7 cellular contexts compared by ENCODE assay signal in genomic region chrX:150692296-150692695, GRCh38. TPM values are rescaled to one million over a fixed set of nuclear protein-coding genes. Genes with fewer than 3 reads are reported as not detected.
DNase-seq lines count a peak whose midpoint lies in the region; ATAC-seq and TF ChIP-seq lines count a peak whose summit lies in the region.

No MANE protein-coding gene starts in this region.

- no peak for TF ChIP-seq POLR2A in HCT116 (IDR thresholded peaks at IDR 0.05; ENCODE audit: borderline replicate concordance, extremely low read depth, insufficient read depth, insufficient read length)

- H3K4me2 ChIP-seq in HCT116 (ENCODE audit: low read length) (peak overlapping the region; percentile 77), fibroblast of lung (ENCODE audit: extremely low read depth, insufficient read depth, low read length) (peak overlapping the region; percentile 40), skeletal muscle satellite cell (ENCODE audit: low read length) (peak overlapping the region; percentile 80)

- intact Hi-C loops in HCT116 (cut with micrococcal nuclease), result no loop called here

- peak overlapping the region; percentile 57 to 59 for H3K4me3 ChIP-seq in HCT116 (replicated peaks in 1 of 2; ENCODE audit: low read depth in 1 of 2, low read length in 2 of 2)
- H3K4me3 ChIP-seq in fibroblast of lung (replicated peaks in 1 of 4; ENCODE audit: control extremely low read depth in 1 of 4, insufficient read depth in 1 of 4, low read depth in 3 of 4, low read length in 4 of 4), result peak overlapping the region in 2 of 4 experiments; percentile 65 to 81
- H3K4me3 ChIP-seq in skeletal muscle satellite cell (ENCODE audit: low read length), result peak overlapping the region; percentile 66

- H3K27ac ChIP-seq in HCT116 (ENCODE audit: low read depth, low read length) (no peak overlapping the region), VCaP (peak overlapping the region; percentile 88), fibroblast of lung (ENCODE audit: insufficient read depth, low read length) (peak overlapping the region; percentile 69)

- no peak for DNase-seq in HCT116 (ENCODE audit: low read depth, low spot score)
- DNase-seq in fibroblast of lung (ENCODE audit: low read depth in 2 of 2), result no peak
- DNase-seq in iPS-NIHi11 (ENCODE audit: low spot score), result no peak

- H3K27me3 ChIP-seq in HCT116 (ENCODE audit: insufficient read depth, low read length) (no peaks in the 10 kb centered on the region), fibroblast of lung (ENCODE audit: control insufficient read depth, insufficient read depth, low read length) (no peaks in the 10 kb centered on the region), skeletal muscle satellite cell (ENCODE audit: control insufficient read depth, insufficient read depth, low read length) (no peaks in the 10 kb centered on the region)

- H2AFZ ChIP-seq in HCT116 (ENCODE audit: low read depth, low read length, poor library complexity, severe bottlenecking) (no peak overlapping the region), fibroblast of lung (ENCODE audit: low read length) (no peak overlapping the region)

- no peak for TF ChIP-seq RAD21 in HCT116 (IDR thresholded peaks at IDR 0.05; ENCODE audit: low read depth)

- no peak for ATAC-seq in HCT116
- ATAC-seq in GM21360 (IDR thresholded peaks at IDR 0.05; ENCODE audit: unreplicated experiment), result no peak
- no peak for ATAC-seq in GM21526 (IDR thresholded peaks at IDR 0.05; ENCODE audit: low FRiP score, unreplicated experiment)

- BruUV-seq in HCT116 (replicated peaks; lab: Mats Ljungman, UMichigan), result TSS peak; percentile 66

- no peak for TF ChIP-seq CTCF in HCT116 (IDR thresholded peaks at IDR 0.05 in 2 of 3, conservative IDR thresholded peaks at IDR 0.05 in 1 of 3; ENCODE audit: borderline replicate concordance in 1 of 3, insufficient read depth in 1 of 3, low read depth in 2 of 3, low read length in 2 of 3)
- no peak for TF ChIP-seq CTCF in VCaP (conservative IDR thresholded peaks at IDR 0.05)
- no peak for TF ChIP-seq CTCF in fibroblast of lung (conservative IDR thresholded peaks at IDR 0.05 in 1 of 2, IDR thresholded peaks at IDR 0.05 in 1 of 2; ENCODE audit: low read depth in 1 of 2, low read length in 2 of 2)

- H3K9ac ChIP-seq in HCT116 (ENCODE audit: low read length), result peak overlapping the region; percentile 66
- H3K9ac ChIP-seq in fibroblast of lung (ENCODE audit: insufficient read depth, low read length), result no peak overlapping the region
- no peak overlapping the region for H3K9ac ChIP-seq in skeletal muscle satellite cell (ENCODE audit: low read depth, low read length)

- H4K20me1 ChIP-seq in HCT116 (ENCODE audit: insufficient read depth) (no peaks in the 10 kb centered on the region), fibroblast of lung (ENCODE audit: control insufficient read depth, extremely low read depth, insufficient read depth, low read length) (no peaks in the 10 kb centered on the region)

- RAD21 ChIA-PET in HCT116 (lab: Charles Lee; ENCODE audit: low non-redundant PET in 1 of 2, low total read pairs in 2 of 2, uncharacterized antibody in 2 of 2, unreplicated experiment in 2 of 2), result no interaction called here

- peaks cover 9 to 42% of the 10 kb centered on the region in 2 experiments; a peak in 3 of 4 replicates for H3K4me1 ChIP-seq in HCT116 (ENCODE audit: control insufficient read depth in 1 of 2, insufficient read depth in 2 of 2, low read length in 2 of 2)
- H3K4me1 ChIP-seq in fibroblast of lung (ENCODE audit: control insufficient read depth, extremely low read depth, insufficient read depth, low read length), result peaks cover 10% of the 10 kb centered on the region
- peaks cover 15% of the 10 kb centered on the region for H3K4me1 ChIP-seq in skeletal muscle satellite cell (ENCODE audit: control insufficient read depth, insufficient read depth, low read length)

- H3K36me3 ChIP-seq in HCT116 (ENCODE audit: control insufficient read depth in 1 of 2, insufficient read depth in 2 of 2, low read length in 2 of 2), result no peaks in the 10 kb centered on the region
- no peaks in the 10 kb centered on the region for H3K36me3 ChIP-seq in fibroblast of lung (ENCODE audit: control insufficient read depth, insufficient read depth, low read length)
- H3K36me3 ChIP-seq in skeletal muscle satellite cell (ENCODE audit: insufficient read depth, low read length), result no peaks in the 10 kb centered on the region

- CTCF ChIA-PET in HCT116 (lab: Charles Lee), result interaction anchor here (1.5 kb wide), 1 partner anchor 9 kb away, joined by 5 read pairs; no protein-coding TSS in a partner anchor

- H3K9me3 ChIP-seq in HCT116 (ENCODE audit: control insufficient read depth in 1 of 2, insufficient read depth in 1 of 2, low read depth in 1 of 2, low read length in 2 of 2), result no peaks in the 10 kb centered on the region; a peak in 1 of 4 replicates
- H3K9me3 ChIP-seq in fibroblast of lung (ENCODE audit: control insufficient read depth, insufficient read depth, low read depth, low read length), result no peaks in the 10 kb centered on the region
- peaks cover 17% of the 10 kb centered on the region for H3K9me3 ChIP-seq in skeletal muscle satellite cell (replicated peaks; ENCODE audit: low read length)

- POLR2A ChIA-PET in HCT116 (lab: Charles Lee), result no interaction called here

- H3K79me2 ChIP-seq in HCT116 (ENCODE audit: insufficient read depth, low read length) (peaks cover 23% of the 10 kb centered on the region), fibroblast of lung (ENCODE audit: control insufficient read depth, insufficient read depth, low read length) (peaks cover 20% of the 10 kb centered on the region)

- no peaks in the 10 kb centered on the region for H3K9me2 ChIP-seq in HCT116 (ENCODE audit: insufficient read depth)

TF ChIP-seq in HCT116, 20 proteins besides CTCF, POLR2A, EP300 and RAD21:
- TF ChIP-seq TCF7L2 (IDR thresholded peaks at IDR 0.05; ENCODE audit: borderline replicate concordance, extremely low read depth, insufficient read depth, insufficient read length) (no peak), FOSL1 (IDR thresholded peaks at IDR 0.05; ENCODE audit: low read depth) (no peak), ELF1 (IDR thresholded peaks at IDR 0.05; ENCODE audit: borderline replicate concordance, low read depth) (no peak), EZH2 (IDR thresholded peaks at IDR 0.05) (no peak), MAX (IDR thresholded peaks at IDR 0.05) (no peak), CEBPB (IDR thresholded peaks at IDR 0.05; ENCODE audit: low read depth) (no peak), YY1 (IDR thresholded peaks at IDR 0.05; ENCODE audit: extremely low read depth, insufficient replicate concordance, low read depth, low read length) (no peak), ZFX (IDR thresholded peaks at IDR 0.05) (no peak)

RNA-seq across cellular contexts. Expression of gene MTMR1, which starts 0.9 kb away (rescaled TPM):
- 20.0 TPM for total RNA-seq in HCT116 (2021; ENCODE audit: unreplicated experiment)
- 8.7 and 11.7 TPM in 2 replicates for polyA plus RNA-seq in HCT116 (2012)
- 19.0 and 22.3 TPM in 2 replicates for total RNA-seq in fibroblast of lung
- polyA plus RNA-seq in fibroblast of lung, result 28.1 and 32.1 TPM in 2 replicates
- 14.9 and 18.4 TPM in 2 replicates for polyA plus RNA-seq in fibroblast of lung (2012)
- polyA minus RNA-seq in fibroblast of lung (ENCODE audit: low replicate concordance), result 10.6 and 18.5 TPM in 2 replicates
- total RNA-seq in skeletal muscle satellite cell (2012; rRNA removed), result 11.9 and 13.5 TPM in 2 replicates
